In genomic region chr6:24969343-24969860, GRCh38 we compare ENCODE assay signal across 22 cellular contexts. TPM values are rescaled to one million over a fixed set of nuclear protein-coding genes. Genes with fewer than 3 reads are reported as not detected.
DNase-seq lines count a peak whose midpoint lies in the region; ATAC-seq, FAIRE-seq and TF ChIP-seq lines count a peak whose summit lies in the region.
"Had no signal": no experiment of that assay in that cellular context is flagged by ENCODE, and none has a peak within 500 bp of the region (broad histone marks: within the 10 kb centered on the region; RNA-seq: fewer than 3 reads in every experiment).

No MANE protein-coding gene starts in this region.

- no peak for TF ChIP-seq POLR2A in A549 (IDR thresholded peaks at IDR 0.05; ENCODE audit: low read length)
- no peak for TF ChIP-seq POLR2A in K562 (conservative IDR thresholded peaks at IDR 0.05)

- WGBS in A549 (ENCODE audit: missing lambda C conversion rate), result 6% methylated on average over 2 of the region's 2 CpGs
- WGBS in K562 (ENCODE audit: insufficient coverage, low coverage, missing lambda C conversion rate), result 0% methylated on average over 2 of the region's 2 CpGs

- CTCF ChIA-PET in A549 (lab: Yijun Ruan, JAX), result no interaction called here
- CTCF ChIA-PET in K562 (lab: Yijun Ruan, JAX; ENCODE audit: low intra/inter-chr PET ratio), result no interaction called here
- CTCF ChIA-PET in MCF 10A (lab: Yijun Ruan, JAX), result no interaction called here

- TF ChIP-seq RAD21 in A549 (conservative IDR thresholded peaks at IDR 0.05 in 1 of 2, IDR thresholded peaks at IDR 0.05 in 1 of 2), result no peak
- no peak for TF ChIP-seq RAD21 in K562 (CRISPR knock-in tag; conservative IDR thresholded peaks at IDR 0.05 in 1 of 2, IDR thresholded peaks at IDR 0.05 in 1 of 2)

- no peaks in the 10 kb centered on the region for H3K27me3 Mint-ChIP-seq in natural killer cell (ENCODE audit: low read depth in 2 of 2)
- H3K27me3 Mint-ChIP-seq in MCF 10A (ENCODE audit: insufficient read depth, unreplicated experiment), result no peaks in the 10 kb centered on the region

- H3K4me3 Mint-ChIP-seq in natural killer cell (peak overlapping the region; percentile 61), MCF 10A (ENCODE audit: unreplicated experiment) (no peak overlapping the region)

- in situ Hi-C loops in K562 (cut with MboI), result no loop called here
- in situ Hi-C loops in brain microvascular endothelial cell (cut with HindIII; ENCODE audit: low pct_ligation_motif_present, low sequenced_read_pairs), result no loop called here

- H3K4me1 ChIP-seq in A549, result no peaks in the 10 kb centered on the region
- H3K4me1 ChIP-seq in K562 (replicated peaks in 1 of 2; ENCODE audit: control insufficient read depth in 2 of 2, insufficient read depth in 2 of 2, low read length in 2 of 2), result no peaks in the 10 kb centered on the region

- H3K9ac ChIP-seq in K562 (ENCODE audit: insufficient read depth in 1 of 2, low read depth in 2 of 2, low read length in 2 of 2), result no peak overlapping the region
- H3K9ac ChIP-seq: BLaER1, GM23248, SK-N-SH had no signal

- no peaks in the 10 kb centered on the region for H3K79me2 ChIP-seq in K562 (ENCODE audit: control insufficient read depth, insufficient read depth, low read length)

- H3K9me3 ChIP-seq in A549, result peaks cover 2% of the 10 kb centered on the region; the same call in 1 of the 3 replicates
- H3K9me3 ChIP-seq in K562 (replicated peaks; ENCODE audit: control insufficient read depth, insufficient read depth, low read depth, low read length), result no peaks in the 10 kb centered on the region
- H3K9me3 ChIP-seq: BLaER1, SK-N-SH had no signal

- intact Hi-C loops in K562 (cut with micrococcal nuclease) (no loop called here), natural killer cell (cut with micrococcal nuclease) (loop anchor here (1.0 to 2.0 kb wide), 2 partner anchors 19 to 33 kb away; no protein-coding TSS in a partner anchor), MCF 10A (cut with micrococcal nuclease) (no loop called here)

- H3K27me3 ChIP-seq in K562 (ENCODE audit: control insufficient read depth in 2 of 2, insufficient read depth in 2 of 2, low read length in 2 of 2) (peaks cover 0 to 5% of the 10 kb centered on the region in 2 experiments; a peak in 1 of 5 replicates), brain microvascular endothelial cell (replicated peaks) (no peaks in the 10 kb centered on the region)
- H3K27me3 ChIP-seq: BLaER1 had no signal

- H3K9me1 ChIP-seq in K562 (ENCODE audit: control insufficient read depth, insufficient read depth, low read length), result no peaks in the 10 kb centered on the region

- H3K4me2 ChIP-seq in A549 (no peak overlapping the region), K562 (ENCODE audit: insufficient read depth, low read length) (no peak overlapping the region)
- H3K4me2 ChIP-seq: BLaER1, SK-N-SH had no signal

- no peak for TF ChIP-seq CTCF in A549 (IDR thresholded peaks at IDR 0.05)
- TF ChIP-seq CTCF in K562 (IDR thresholded peaks at IDR 0.05 in 2 of 3, conservative IDR thresholded peaks at IDR 0.05 in 1 of 3; ENCODE audit: insufficient read depth in 2 of 3, low read depth in 1 of 3, low read length in 3 of 3), result no peak
- no peak for TF ChIP-seq CTCF in natural killer cell (IDR thresholded peaks at IDR 0.05)
- TF ChIP-seq CTCF in MCF 10A (IDR thresholded peaks at IDR 0.05; ENCODE audit: unreplicated experiment), result no peak
- no peak for TF ChIP-seq CTCF in brain microvascular endothelial cell (IDR thresholded peaks at IDR 0.05; ENCODE audit: low read depth, low read length, missing control alignments)

- ATAC-seq in A549, result no peak
- no peak for ATAC-seq in K562
- ATAC-seq in natural killer cell, result peak; percentile 43 to 61 (median 58)
- no peak for ATAC-seq in GM18867 (IDR thresholded peaks at IDR 0.05; ENCODE audit: unreplicated experiment)
- ATAC-seq: HCT116, PC-3 had no signal

- H3K27ac ChIP-seq in A549 (no peak overlapping the region), K562 (ENCODE audit: extremely low read depth, low read depth, low read length) (no peak overlapping the region), brain microvascular endothelial cell (no peak overlapping the region)
- H3K27ac ChIP-seq: BLaER1, GM23248 had no signal

- H3K9me3 Mint-ChIP-seq in natural killer cell (no peaks in the 10 kb centered on the region), MCF 10A (ENCODE audit: unreplicated experiment) (no peaks in the 10 kb centered on the region)

- BruUV-seq in K562 (replicated peaks; lab: Mats Ljungman, UMichigan), result no TSS peak
- BruUV-seq in MCF 10A (replicated peaks; lab: Mats Ljungman, UMichigan), result no TSS peak

- H2AFZ ChIP-seq in K562 (ENCODE audit: low read depth, low read length), result no peak overlapping the region
- H2AFZ ChIP-seq: GM23248 had no signal

- POLR2A ChIA-PET in A549 (lab: Yijun Ruan, JAX), result no interaction called here
- POLR2A ChIA-PET in K562 (lab: Yijun Ruan, JAX), result no interaction called here
- POLR2A ChIA-PET in MCF 10A (lab: Yijun Ruan, JAX), result interaction anchor here (0.9 kb wide), 1 partner anchor 13 kb away, joined by 3 read pairs; no protein-coding TSS in a partner anchor

- H3K36me3 Mint-ChIP-seq in natural killer cell (no peaks in the 10 kb centered on the region), MCF 10A (ENCODE audit: insufficient read depth, unreplicated experiment) (peaks cover 5% of the 10 kb centered on the region)

- no peak overlapping the region for H3K4me3 ChIP-seq in A549
- no peak overlapping the region for H3K4me3 ChIP-seq in K562
- no peak overlapping the region for H3K4me3 ChIP-seq in brain microvascular endothelial cell (ENCODE audit: low read depth, low read length)
- H3K4me3 ChIP-seq: BLaER1, GM23248 had no signal

- no peak for DNase-seq in A549 (ENCODE audit: low read depth in 1 of 2, low spot score in 1 of 2)
- peak; percentile 14 for DNase-seq in CMK (ENCODE audit: low read depth)
- no peak for DNase-seq in K562 (ENCODE audit: extremely low read depth in 1 of 4, low spot score in 3 of 4)
- no peak for DNase-seq in natural killer cell
- no peak for DNase-seq in MCF 10A (ENCODE audit: unreplicated experiment)
- DNase-seq in brain microvascular endothelial cell, result no peak
- DNase-seq: DMS79 treated with DMSO at 0.1 percent for 48 hours, GM23248, NCI-H1105 treated with DMSO at 0.1 percent for 48 hours, NCI-H1694, NCI-H2107, NCI-H510A, NCI-H82, PC-3, RPMI8226, SHP77 treated with DMSO at 0.1 percent for 48 hours, SK-N-SH had no signal

- FAIRE-seq in A549 (lab: Jason Lieb, UNC) (no peak), K562 (lab: Jason Lieb, UNC) (no peak)
- FAIRE-seq: A204.1, GM19239 had no signal

- no peak for TF ChIP-seq EP300 in A549 (IDR thresholded peaks at IDR 0.05)
- TF ChIP-seq EP300 in K562 (IDR thresholded peaks at IDR 0.05; ENCODE audit: low read length), result no peak

- H3K36me3 ChIP-seq in K562 (ENCODE audit: control insufficient read depth, insufficient read depth, low read length), result no peaks in the 10 kb centered on the region
- no peaks in the 10 kb centered on the region for H3K36me3 ChIP-seq in brain microvascular endothelial cell (replicated peaks)
- H3K36me3 ChIP-seq: BLaER1 had no signal

- no peaks in the 10 kb centered on the region for H4K20me1 ChIP-seq in K562 (replicated peaks; ENCODE audit: control insufficient read depth, insufficient read depth, low read length)
- H4K20me1 ChIP-seq: BLaER1 had no signal

- H3K4me1 Mint-ChIP-seq in natural killer cell (peaks cover 74 to 92% of the 10 kb centered on the region in 2 donors), MCF 10A (ENCODE audit: insufficient read depth, unreplicated experiment) (peaks cover 5% of the 10 kb centered on the region)

- H3K27ac Mint-ChIP-seq in natural killer cell (peak overlapping the region; percentile 90 to 93), MCF 10A (ENCODE audit: low read depth, unreplicated experiment) (no peak overlapping the region)

TF ChIP-seq in K562, 482 proteins besides CTCF, POLR2A, EP300 and RAD21:
- TF ChIP-seq MAFK (IDR thresholded peaks at IDR 0.05; ENCODE audit: low read length) (peak; percentile 29; the same call in 1 of the 2 replicates), ZNF316 (IDR thresholded peaks at IDR 0.05) (peak; percentile 67), POLR2AphosphoS5 (IDR thresholded peaks at IDR 0.05; ENCODE audit: control insufficient read depth, insufficient read depth, low read depth, low read length) (no peak), MAFF (IDR thresholded peaks at IDR 0.05; ENCODE audit: low read length) (peak; percentile 35; the same call in 1 of the 2 replicates), C11orf30 (IDR thresholded peaks at IDR 0.05; ENCODE audit: low read depth) (peak; percentile 59), XRCC5 (IDR thresholded peaks at IDR 0.05; ENCODE audit: low read depth, low read length) (no peak), MAFG (tag; conservative IDR thresholded peaks at IDR 0.05) (peak; percentile 55), ZBTB1 (CRISPR knock-in tag; IDR thresholded peaks at IDR 0.05; ENCODE audit: borderline replicate concordance, low read depth) (no peak)

RNA-seq across cellular contexts. Expression of gene RIPOR2, which starts 33.6 kb away (rescaled TPM):
- not detected in 2 replicates for polyA plus RNA-seq in A549 (2011; rRNA removed)
- polyA plus RNA-seq in A549 (2012; cell fraction: cytosol; rRNA removed), result not detected in 2 replicates
- not detected in 2 replicates for polyA plus RNA-seq in A549 (2012; cell fraction: nucleus; rRNA removed)
- 0.01 TPM in 1 of 3 replicates, not detected in the others for polyA plus RNA-seq in A549 (2017; fragmentation: RNase III; extraction: RNeasy Plus Mini Kit Qiagen cat#74134 plus additional on column Dnase treatment)
- polyA minus RNA-seq in A549 (2011; rRNA and poly(A)+ RNA removed), result not detected in 2 replicates
- total RNA-seq in K562 (2011; cell fraction: chromatin; rRNA removed; ENCODE audit: low replicate concordance), result not detected in 2 replicates
- total RNA-seq in K562 (2011; cell fraction: nucleolus; rRNA removed), result not detected in 2 replicates
- total RNA-seq in K562 (2011; cell fraction: nucleoplasm; rRNA removed), result not detected in 2 replicates
- total RNA-seq in K562 (2014; rRNA removed), result 0.33 TPM in 1 of 2 replicates, not detected in the other
- 0.29 and 0.32 TPM in 2 replicates for total RNA-seq in K562 (2014; rRNA removed; fragmentation: Illumina TruSeq; extraction: Trizol)
- total RNA-seq in K562 (2015; rRNA removed; fragmentation: Illumina TruSeq; extraction: Trizol), result not detected in 2 replicates
- 0.47 and 1.1 TPM in 2 replicates for total RNA-seq in K562 (2021)
- polyA plus RNA-seq in K562 (2011; rRNA removed), result 0.81 TPM in 1 of 2 replicates, not detected in the other
- polyA plus RNA-seq in K562 (2011; cell fraction: cytosol; rRNA removed), result 0.06 and 0.27 TPM in 2 replicates
- polyA plus RNA-seq in K562 (2011; cell fraction: nucleus; rRNA removed), result 0.17 TPM in 1 of 2 replicates, not detected in the other
- 0.35 and 0.71 TPM in 2 replicates for polyA plus RNA-seq in K562 (2012)
- polyA plus RNA-seq in K562 (2014; fragmentation: Illumina TruSeq; extraction: Trizol), result 0.28 TPM in 2 replicates
- 1 to 10 TPM in 1 of 2 experiments, under 1 TPM in 1; 0.53 to 1.0 TPM for polyA plus RNA-seq in K562 (2014; fragmentation: Nextera tagmentation; extraction: Ambion mirVana)
- 0.04 and 0.16 TPM in 2 replicates for polyA plus RNA-seq in K562 (2014; rRNA removed)
- not detected in 2 replicates for polyA minus RNA-seq in K562 (2011; rRNA and poly(A)+ RNA removed)
- polyA minus RNA-seq in K562 (2011; cell fraction: cytosol; rRNA and poly(A)+ RNA removed), result not detected in 2 replicates
- not detected in 2 replicates for polyA minus RNA-seq in K562 (2011; cell fraction: nucleus; rRNA and poly(A)+ RNA removed)
- total RNA-seq in natural killer cell, result 100 to 1,000 TPM; 234 to 312 (median 299) TPM
- 3.5 and 4.9 TPM in 2 replicates for total RNA-seq in MCF 10A (2022)

Comparison
In these comparisons a context has a peak if more than half of its experiments do, and no peak if none do; other contexts are left out.
1. ATAC-seq: peak in natural killer cell (3 of 3); none in A549 (0 of 2), K562 (single experiment) and GM18867 (single experiment).
2. RNA of gene RIPOR2, which starts 33.6 kb away (total RNA-seq): 234 to 312 TPM in natural killer cell; 3.5 to 4.9 TPM in MCF 10A and 0.29 to 1.1 TPM in K562; every median in the first group is over 10 times any median in the second.
3. Of the 35 proteins assayed by ChIP-seq in both K562 and A549: peak only in K562: none; only in A549: none; in both: MAFK; in neither: 34.